14 cellular contexts compared by ENCODE assay signal in genomic region chr5:119583684-119584083, GRCh38. TPM values are rescaled to one million over a fixed set of nuclear protein-coding genes. Genes with fewer than 3 reads are reported as not detected.
A peak's percentile ranks its signal among the peaks of the same experiment; 100 is the strongest.
DNase-seq lines count a peak whose midpoint lies in the region; ATAC-seq, FAIRE-seq and TF ChIP-seq lines count a peak whose summit lies in the region.
"Had no signal": no experiment of that assay in that cellular context is flagged by ENCODE, and none has a peak within 500 bp of the region (broad histone marks: within the 10 kb centered on the region; RNA-seq: fewer than 3 reads in every experiment).

No MANE protein-coding gene starts in this region.

- H3K27ac Mint-ChIP-seq in astrocyte (ENCODE audit: unreplicated experiment) (no peak overlapping the region), nephron progenitor cell (no peak overlapping the region)
- H3K27ac Mint-ChIP-seq: activated T-helper 2 cell treated with anti-CD3 and anti-CD28 coated beads, Interferon-gamma antibody, Interleukin-2, Interleukin-4, amounts not matched to agents 10 μg/mL and 5 μg/mL and 100 μg/mL, durations not matched to agents 14 hours and 24 hours and 36 hours; stimulated activated effector memory CD8-positive, alpha-beta T cell treated with anti-CD3 and anti-CD28 coated beads, Interleukin-12 subunit alpha, Interleukin-12 subunit beta, amount 100 ng/mL, for 72 hours had no signal

- H3K4me3 Mint-ChIP-seq in astrocyte (ENCODE audit: unreplicated experiment): no peak overlapping the region
- H3K4me3 Mint-ChIP-seq in nephron progenitor cell: no peak overlapping the region
- H3K4me3 Mint-ChIP-seq: stimulated activated effector memory CD8-positive, alpha-beta T cell treated with anti-CD3 and anti-CD28 coated beads, Interleukin-12 subunit alpha, Interleukin-12 subunit beta, amount 100 ng/mL, for 72 hours had no signal

- H3K9me3 ChIP-seq in astrocyte (ENCODE audit: insufficient read depth, low read depth, low read length): no peaks in the 10 kb centered on the region
- H3K9me3 ChIP-seq in aorta (ENCODE audit: control insufficient read depth, low read length): no peaks in the 10 kb centered on the region

- intact Hi-C loops in aorta (cut with DNase I): no loop called here

- H3K4me1 ChIP-seq in astrocyte (ENCODE audit: insufficient read depth, low read length): no peaks in the 10 kb centered on the region
- no peaks in the 10 kb centered on the region for H3K4me1 ChIP-seq in aorta (ENCODE audit: control insufficient read depth in 1 of 2, insufficient read depth in 2 of 2, low read length in 2 of 2)

- no peaks in the 10 kb centered on the region for H4K20me1 ChIP-seq in astrocyte (ENCODE audit: insufficient read depth, low read length)

- H3K9ac ChIP-seq in astrocyte (ENCODE audit: low read length): no peak overlapping the region

- H3K27ac ChIP-seq in astrocyte (ENCODE audit: low read depth, low read length): no peak overlapping the region
- H3K27ac ChIP-seq in aorta (ENCODE audit: low read depth in 1 of 2, low read length in 2 of 2): no peak overlapping the region

- FAIRE-seq in astrocyte (lab: Jason Lieb, UNC): no peak

- in situ Hi-C loops in GM13977 (cut with MboI; ENCODE audit: low pct_unique_long_range_greater_than_20kb, low sequenced_read_pairs, unreplicated experiment): no loop called here

- no peak overlapping the region for H2AFZ ChIP-seq in astrocyte (ENCODE audit: low read depth, low read length)

- no peaks in the 10 kb centered on the region for H3K79me2 ChIP-seq in astrocyte (ENCODE audit: insufficient read depth, low read length)

- no peaks in the 10 kb centered on the region for H3K9me3 Mint-ChIP-seq in astrocyte (ENCODE audit: unreplicated experiment)
- H3K9me3 Mint-ChIP-seq in nephron progenitor cell: no peaks in the 10 kb centered on the region
- H3K9me3 Mint-ChIP-seq: activated T-helper 2 cell treated with anti-CD3 and anti-CD28 coated beads, Interferon-gamma antibody, Interleukin-2, Interleukin-4, amounts not matched to agents 10 μg/mL and 5 μg/mL and 100 μg/mL, durations not matched to agents 14 hours and 24 hours and 36 hours; stimulated activated effector memory CD8-positive, alpha-beta T cell treated with anti-CD3 and anti-CD28 coated beads, Interleukin-12 subunit alpha, Interleukin-12 subunit beta, amount 100 ng/mL, for 72 hours had no signal

- DNase-seq in GM12865 (ENCODE audit: low read depth) (peak; percentile 12), astrocyte (ENCODE audit: low read depth) (peak; percentile 22), C1 segment of cervical spinal cord (lab: John Stamatoyannopoulos, UW) (no peak), GM13977 (ENCODE audit: low spot score) (no peak), aorta (no peak), nephron progenitor cell (no peak)
- DNase-seq: head of caudate nucleus, NCI-H1694 treated with DMSO at 0.1 percent for 48 hours had no signal

- H3K27me3 ChIP-seq in astrocyte (ENCODE audit: insufficient read depth, low read length): no peaks in the 10 kb centered on the region
- H3K27me3 ChIP-seq in aorta (ENCODE audit: control insufficient read depth in 1 of 2, insufficient read depth in 2 of 2, low read length in 1 of 2): peaks cover 0 to 2% of the 10 kb centered on the region in 2 donors

- H3K36me3 ChIP-seq in astrocyte (ENCODE audit: insufficient read depth, low read length): no peaks in the 10 kb centered on the region
- H3K36me3 ChIP-seq in aorta (ENCODE audit: control insufficient read depth in 1 of 2, insufficient read depth in 2 of 2, low read length in 1 of 2): no peaks in the 10 kb centered on the region

- peaks cover 2% of the 10 kb centered on the region for H3K27me3 Mint-ChIP-seq in astrocyte (ENCODE audit: low read depth, unreplicated experiment)
- peaks cover 3% of the 10 kb centered on the region for H3K27me3 Mint-ChIP-seq in nephron progenitor cell (ENCODE audit: low read depth, poor library complexity)

- no peak overlapping the region for H3K4me3 ChIP-seq in GM12865 (ENCODE audit: low read depth, low read length)
- H3K4me3 ChIP-seq in astrocyte (ENCODE audit: insufficient read depth, low read depth, low read length): no peak overlapping the region
- no peak overlapping the region for H3K4me3 ChIP-seq in aorta (ENCODE audit: low read length in 2 of 2)

- TF ChIP-seq CTCF in GM12865 (IDR thresholded peaks at IDR 0.05; ENCODE audit: insufficient read depth, low read depth, low read length, missing control alignments) (no peak), astrocyte (IDR thresholded peaks at IDR 0.05; ENCODE audit: insufficient read depth, low read depth, low read length) (no peak), GM13977 (IDR thresholded peaks at IDR 0.05; ENCODE audit: extremely low read depth, insufficient read depth, missing control alignments) (no peak), nephron progenitor cell (IDR thresholded peaks at IDR 0.05) (no peak)

- peaks cover 7% of the 10 kb centered on the region for H3K4me1 Mint-ChIP-seq in astrocyte (ENCODE audit: low read depth, unreplicated experiment)
- H3K4me1 Mint-ChIP-seq in nephron progenitor cell: peaks cover 19% of the 10 kb centered on the region
- H3K4me1 Mint-ChIP-seq: stimulated activated effector memory CD8-positive, alpha-beta T cell treated with anti-CD3 and anti-CD28 coated beads, Interleukin-12 subunit alpha, Interleukin-12 subunit beta, amount 100 ng/mL, for 72 hours had no signal

- WGBS in aorta, 2 donors: 37 to 48% methylated on average over 3 of the region's 3 CpGs

- peak; percentile 81 for ATAC-seq in GM21367 (IDR thresholded peaks at IDR 0.05; ENCODE audit: unreplicated experiment)
- peak; percentile 76 for ATAC-seq in HG03025 (IDR thresholded peaks at IDR 0.05; ENCODE audit: low FRiP score, unreplicated experiment)
- no peak for ATAC-seq in aorta (ENCODE audit: low FRiP score)
- ATAC-seq: Panc1; stimulated activated effector memory CD8-positive, alpha-beta T cell treated with anti-CD3 and anti-CD28 coated beads, Interleukin-12 subunit alpha, Interleukin-12 subunit beta, amount 100 ng/mL, for 72 hours had no signal

- no peak overlapping the region for H3K4me2 ChIP-seq in astrocyte (ENCODE audit: low read length)

- H3K36me3 Mint-ChIP-seq in astrocyte (ENCODE audit: low read depth, unreplicated experiment): no peaks in the 10 kb centered on the region
- no peaks in the 10 kb centered on the region for H3K36me3 Mint-ChIP-seq in nephron progenitor cell (ENCODE audit: low read depth)
- H3K36me3 Mint-ChIP-seq: stimulated activated effector memory CD8-positive, alpha-beta T cell treated with anti-CD3 and anti-CD28 coated beads, Interleukin-12 subunit alpha, Interleukin-12 subunit beta, amount 100 ng/mL, for 72 hours had no signal

RNA-seq across cellular contexts. Expression of gene FAM170A, which starts 45.7 kb away (rescaled TPM):
- total RNA-seq in astrocyte: not detected in 2 replicates
- not detected for total RNA-seq in aorta
- under 1 TPM in 1 of 2 donors, not detected in 1; 0.79 TPM for polyA plus RNA-seq in aorta
- total RNA-seq: activated T-helper 2 cell treated with anti-CD3 and anti-CD28 coated beads, Interferon-gamma antibody, Interleukin-2, Interleukin-4, amounts not matched to agents 10 μg/mL and 5 μg/mL and 100 μg/mL, durations not matched to agents 14 hours and 24 hours and 36 hours had no signal
- polyA plus RNA-seq: AG04450 had no signal

Comparison
In these comparisons a context has a peak if more than half of its experiments do, and no peak if none do; other contexts are left out.
1. DNase-seq: peak in GM12865 (single experiment) and astrocyte (single experiment); none in C1 segment of cervical spinal cord (0 of 14), GM13977 (single experiment), aorta (0 of 2) and nephron progenitor cell (single experiment).